ENCODE assay signal across 9 cellular contexts in the genomic region with DNA sequence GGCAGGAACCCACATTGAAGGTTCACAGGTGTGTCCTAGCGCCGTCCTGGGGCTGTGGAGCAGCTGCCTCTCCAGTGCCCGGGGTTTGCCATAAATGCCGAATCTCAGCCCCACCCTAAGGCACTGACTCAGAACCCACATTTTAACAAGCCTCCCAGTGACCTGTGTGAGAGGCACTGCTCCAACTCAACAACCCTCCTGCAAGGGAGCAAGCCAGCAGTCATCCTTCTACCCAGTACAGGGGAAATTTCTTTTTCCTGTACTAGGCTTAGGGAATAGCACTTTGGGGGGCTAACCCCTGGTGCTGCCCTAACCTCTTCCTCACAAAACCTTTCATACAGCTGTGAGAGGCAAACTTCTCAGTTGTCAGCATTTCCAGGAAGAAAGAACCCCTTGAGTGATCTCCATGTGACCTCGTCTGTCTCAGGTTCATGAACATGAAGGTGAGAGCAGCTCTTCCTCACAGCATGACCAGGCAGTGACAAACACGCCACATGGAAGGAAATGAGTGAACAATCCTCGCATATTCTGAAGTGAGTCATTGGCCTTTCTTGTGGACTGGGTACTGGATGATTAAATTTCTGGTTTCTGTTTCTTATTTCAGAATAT. TPM values are rescaled to one million over a fixed set of nuclear protein-coding genes. Genes with fewer than 3 reads are reported as not detected.
DNase-seq lines count a peak whose midpoint lies in the region; ATAC-seq and TF ChIP-seq lines count a peak whose summit lies in the region.
"Had no signal": no experiment of that assay in that cellular context is flagged by ENCODE, and none has a peak within 500 bp of the region (broad histone marks: within the 10 kb centered on the region; RNA-seq: fewer than 3 reads in every experiment).

No MANE protein-coding gene starts in this region.

- DNase-seq in CD1c-positive myeloid dendritic cell (ENCODE audit: extremely low spot score) (peak; percentile 77), left lung (peak in 1 of 2 donors; percentile 61), islet precursor cell (no peak), MM.1S (no peak)
- DNase-seq in activated T-cell treated with anti-CD3 and anti-CD28 coated beads, Interleukin-2, amount 50 U/mL, for 4 hours = no peak
- DNase-seq in effector memory CD4-positive, alpha-beta T cell = no peak

- no peak overlapping the region for H3K4me3 ChIP-seq in left lung
- H3K4me3 ChIP-seq in effector memory CD4-positive, alpha-beta T cell (ENCODE audit: insufficient read depth, low read depth, low read length, poor library complexity, severe bottlenecking) = no peak overlapping the region
- no peak overlapping the region for H3K4me3 ChIP-seq in MM.1S (ENCODE audit: low read length)

- no peaks in the 10 kb centered on the region for H3K36me3 Mint-ChIP-seq in activated T-cell treated with anti-CD3 and anti-CD28 coated beads, Interleukin-2, amount 50 U/mL, for 4 hours (ENCODE audit: insufficient read depth)
- H3K36me3 Mint-ChIP-seq: immature natural killer cell had no signal

- H3K4me1 Mint-ChIP-seq in activated T-cell treated with anti-CD3 and anti-CD28 coated beads, Interleukin-2, amount 50 U/mL, for 4 hours (ENCODE audit: low read depth) = peaks cover 14% of the 10 kb centered on the region

- H3K27ac ChIP-seq in left lung (peak overlapping the region in 1 of 2 donors; percentile 61), MM.1S (ENCODE audit: low read length) (no peak overlapping the region)
- no peak overlapping the region for H3K27ac ChIP-seq in effector memory CD4-positive, alpha-beta T cell (ENCODE audit: insufficient read depth, low read length, poor library complexity, severe bottlenecking)

- no peak overlapping the region for H2AFZ ChIP-seq in MM.1S (ENCODE audit: low read length)

- no peaks in the 10 kb centered on the region for H3K9me2 ChIP-seq in MM.1S (replicated peaks; ENCODE audit: insufficient read depth, low read length)

- ATAC-seq in GM19372 (IDR thresholded peaks at IDR 0.05; ENCODE audit: low read depth, unreplicated experiment) (peak; percentile 52), HG03342 (IDR thresholded peaks at IDR 0.05; ENCODE audit: unreplicated experiment) (peak; percentile 74), left lung (peak; percentile 88)
- peak; percentile 90 for ATAC-seq in activated T-cell treated with anti-CD3 and anti-CD28 coated beads, Interleukin-2, amount 50 U/mL, for 4 hours

- H3K36me3 ChIP-seq in left lung = no peaks in the 10 kb centered on the region
- H3K36me3 ChIP-seq in effector memory CD4-positive, alpha-beta T cell (ENCODE audit: control insufficient read depth, insufficient read depth, low read length) = no peaks in the 10 kb centered on the region
- H3K36me3 ChIP-seq in MM.1S (replicated peaks; ENCODE audit: insufficient read depth, low read length) = no peaks in the 10 kb centered on the region

- H3K9me3 ChIP-seq in left lung = no peaks in the 10 kb centered on the region
- H3K9me3 ChIP-seq in effector memory CD4-positive, alpha-beta T cell (ENCODE audit: control insufficient read depth, low read length) = no peaks in the 10 kb centered on the region
- no peaks in the 10 kb centered on the region for H3K9me3 ChIP-seq in MM.1S (replicated peaks; ENCODE audit: insufficient read depth, low read length)

- H3K4me2 ChIP-seq in MM.1S (ENCODE audit: low read depth, low read length) = no peak overlapping the region

- no peaks in the 10 kb centered on the region for H3K27me3 ChIP-seq in left lung
- no peaks in the 10 kb centered on the region for H3K27me3 ChIP-seq in effector memory CD4-positive, alpha-beta T cell (replicated peaks; ENCODE audit: control insufficient read depth, insufficient read depth, low read length, poor library complexity, severe bottlenecking)
- H3K27me3 ChIP-seq in MM.1S (replicated peaks; ENCODE audit: insufficient read depth, low read length) = no peaks in the 10 kb centered on the region

- H3K4me1 ChIP-seq in left lung = peaks cover 8 to 30% of the 10 kb centered on the region in 2 donors
- no peaks in the 10 kb centered on the region for H3K4me1 ChIP-seq in effector memory CD4-positive, alpha-beta T cell (ENCODE audit: control insufficient read depth, insufficient read depth, low read length, poor library complexity, severe bottlenecking)
- H3K4me1 ChIP-seq in MM.1S (ENCODE audit: low read length) = no peaks in the 10 kb centered on the region

- no peaks in the 10 kb centered on the region for H3F3A ChIP-seq in MM.1S (ENCODE audit: insufficient read depth, low read length)

- H3K79me2 ChIP-seq in MM.1S (ENCODE audit: low read length) = no peaks in the 10 kb centered on the region

- no peak overlapping the region for H3K9ac ChIP-seq in MM.1S (ENCODE audit: low read length)

- peaks cover 2% of the 10 kb centered on the region for H3K27me3 Mint-ChIP-seq in activated T-cell treated with anti-CD3 and anti-CD28 coated beads, Interleukin-2, amount 50 U/mL, for 4 hours (ENCODE audit: low read depth)

- no peaks in the 10 kb centered on the region for H3K9me3 Mint-ChIP-seq in activated T-cell treated with anti-CD3 and anti-CD28 coated beads, Interleukin-2, amount 50 U/mL, for 4 hours
- H3K9me3 Mint-ChIP-seq: immature natural killer cell had no signal

- no peak overlapping the region for H3K4me3 Mint-ChIP-seq in activated T-cell treated with anti-CD3 and anti-CD28 coated beads, Interleukin-2, amount 50 U/mL, for 4 hours
- H3K4me3 Mint-ChIP-seq: immature natural killer cell had no signal

- TF ChIP-seq CTCF in left lung (IDR thresholded peaks at IDR 0.05) (no peak), MM.1S (IDR thresholded peaks at IDR 0.05; ENCODE audit: low read length) (no peak)

- no peaks in the 10 kb centered on the region for H4K20me1 ChIP-seq in MM.1S (ENCODE audit: insufficient read depth, low read length)

- intact Hi-C loops in left lung (cut with DNase I) = no loop called here

RNA-seq across cellular contexts. Expression of gene BCAR3, which starts 11.4 kb away (rescaled TPM):
- 1 to 10 TPM in 2 of 3 donors, under 1 TPM in 1; 0.53 to 1.7 (median 1.2) TPM for total RNA-seq in activated T-cell treated with anti-CD3 and anti-CD28 coated beads, Interleukin-2, amount 50 U/mL, for 4 hours
- total RNA-seq in left lung = 10 to 100 TPM; 18.7 to 26.0 TPM

Comparison
In these comparisons a context has a peak if more than half of its experiments do, and no peak if none do; other contexts are left out.
1. RNA of gene BCAR3, which starts 11.4 kb away (total RNA-seq): 18.7 to 26.0 TPM in left lung; 0.53 to 1.7 TPM in activated T-cell treated with anti-CD3 and anti-CD28 coated beads, Interleukin-2, amount 50 U/mL, for 4 hours; every median in the first group is over 4 times any median in the second.
2. Peak in every context shown above with its lines, with median percentiles within 50 percentile points of each other: ATAC-seq.